8 cellular contexts compared by ENCODE assay signal in genomic region chr16:53130193-53131049, GRCh38.
DNase-seq lines count a peak whose midpoint lies in the region; ATAC-seq and TF ChIP-seq lines count a peak whose summit lies in the region.

No MANE protein-coding gene starts in this region.

- WGBS in right cardiac atrium: under 1% methylated on average over 109 of the region's 109 CpGs

- H3K27ac ChIP-seq in right cardiac atrium (ENCODE audit: low read length) (peak overlapping the region; percentile 94), uterus (peak overlapping the region; percentile 91 to 97)

- intact Hi-C loops in right cardiac atrium (cut with DNase I): loop anchor here (5.0 to 10.0 kb wide), 5 partner anchors 33 to 84 kb away; no protein-coding TSS in a partner anchor
- intact Hi-C loops in uterus (cut with DNase I; ENCODE audit: low total_unique reads): loop anchor here (10.0 kb wide), 1 partner anchor 76 kb away; the partner anchor contains the start of genes CHD9 and CHD9NB

- H3K36me3 ChIP-seq in uterus: no peaks in the 10 kb centered on the region

- H3K4me1 ChIP-seq in right cardiac atrium (ENCODE audit: control insufficient read depth, insufficient read depth, low read length) (peaks cover 3% of the 10 kb centered on the region), uterus (peaks cover 0 to 12% of the 10 kb centered on the region in 2 donors)

- ATAC-seq in GM18498 (IDR thresholded peaks at IDR 0.05; ENCODE audit: unreplicated experiment): peak; percentile 85
- peak; percentile 83 for ATAC-seq in HG02885 (IDR thresholded peaks at IDR 0.05; ENCODE audit: poor library complexity, unreplicated experiment)
- peak; percentile 96 for ATAC-seq in right cardiac atrium

- TF ChIP-seq CTCF in uterus (IDR thresholded peaks at IDR 0.05): peak; percentile 32 to 96 (median 84)

- no peaks in the 10 kb centered on the region for H3K27me3 ChIP-seq in right cardiac atrium (ENCODE audit: control insufficient read depth, insufficient read depth)
- H3K27me3 ChIP-seq in uterus: no peaks in the 10 kb centered on the region

- H3K4me3 ChIP-seq in right cardiac atrium (ENCODE audit: low read length): peak overlapping the region; percentile 98
- H3K4me3 ChIP-seq in uterus: peak overlapping the region; percentile 80 to 97

- H3K9me3 ChIP-seq in right cardiac atrium (ENCODE audit: control insufficient read depth, low read length): no peaks in the 10 kb centered on the region
- no peaks in the 10 kb centered on the region for H3K9me3 ChIP-seq in uterus

- DNase-seq in NCI-H146 treated with DMSO at 0.1 percent for 48 hours (lab: John Stamatoyannopoulos, UW; ENCODE audit: unreplicated experiment): peak; percentile 83
- peak; percentile 90 to 95 (median 91) for DNase-seq in T-helper 1 cell
- peak; percentile 55 to 100 (median 96) for DNase-seq in amygdala (lab: John Stamatoyannopoulos, UW)
- DNase-seq in right cardiac atrium: peak; percentile 99
- DNase-seq in pulmonary artery endothelial cell (ENCODE audit: low read depth, low spot score): peak; percentile 84
- DNase-seq in uterus: peak; percentile 95 to 96

- TF ChIP-seq POLR2A in uterus (IDR thresholded peaks at IDR 0.05): peak in 1 of 2 donors; percentile 58

Comparison
In these comparisons a context has a peak if more than half of its experiments do, and no peak if none do; other contexts are left out.
1. Peak in every context shown above with its lines: DNase-seq, ATAC-seq, H3K4me3 ChIP-seq and H3K27ac ChIP-seq.